8 cellular contexts compared by ENCODE assay signal in the genomic region with DNA sequence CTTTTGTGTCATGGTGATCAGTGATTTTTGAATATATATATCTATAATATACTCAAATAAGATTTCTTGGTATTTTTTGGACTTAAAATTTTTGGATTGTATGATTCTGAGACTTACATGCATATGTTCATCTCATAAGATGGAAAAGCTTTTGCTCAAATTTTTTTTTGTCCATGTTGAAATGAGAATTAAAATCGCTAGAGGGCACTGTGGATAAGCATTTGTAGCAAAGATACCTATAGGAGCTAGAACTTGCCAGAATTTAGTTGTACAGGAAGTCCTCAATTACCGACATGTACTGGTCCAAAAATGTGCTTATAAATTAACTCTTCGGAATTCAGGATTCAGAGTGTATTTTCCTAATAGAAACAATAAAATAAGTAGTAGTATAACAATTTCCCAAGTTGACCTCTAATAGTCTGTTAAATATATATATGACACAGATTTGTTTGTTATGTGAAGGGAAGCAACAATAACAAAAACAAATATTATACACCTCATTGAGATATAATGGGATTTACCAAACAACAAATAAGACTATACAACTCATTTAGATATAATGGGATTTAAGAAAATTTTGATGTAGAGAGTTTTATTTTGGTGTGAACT.
DNase-seq lines count a peak whose midpoint lies in the region; ATAC-seq and TF ChIP-seq lines count a peak whose summit lies in the region.

No MANE protein-coding gene starts in this region.

- H3K9me2 ChIP-seq in HCT116 (ENCODE audit: insufficient read depth) = no peaks in the 10 kb centered on the region

- H3K4me1 Mint-ChIP-seq in activated naive CD8-positive, alpha-beta T cell treated with anti-CD3 and anti-CD28 coated beads, Interleukin-2, amount 10 ng/mL, durations not matched to agents 7 days and 5 days = no peaks in the 10 kb centered on the region
- H3K4me1 Mint-ChIP-seq in activated naive CD8-positive, alpha-beta T cell treated with anti-CD3 and anti-CD28 coated beads for 36 hours = peaks cover 2% of the 10 kb centered on the region
- peaks cover 33% of the 10 kb centered on the region for H3K4me1 Mint-ChIP-seq in neural progenitor cell

- H3K4me3 Mint-ChIP-seq in activated naive CD8-positive, alpha-beta T cell treated with anti-CD3 and anti-CD28 coated beads, Interleukin-2, amount 10 ng/mL, durations not matched to agents 7 days and 5 days = no peak overlapping the region
- no peak overlapping the region for H3K4me3 Mint-ChIP-seq in activated naive CD8-positive, alpha-beta T cell treated with anti-CD3 and anti-CD28 coated beads for 36 hours
- no peak overlapping the region for H3K4me3 Mint-ChIP-seq in neural progenitor cell

- no peaks in the 10 kb centered on the region for H3K36me3 Mint-ChIP-seq in activated naive CD8-positive, alpha-beta T cell treated with anti-CD3 and anti-CD28 coated beads, Interleukin-2, amount 10 ng/mL, durations not matched to agents 7 days and 5 days
- H3K36me3 Mint-ChIP-seq in activated naive CD8-positive, alpha-beta T cell treated with anti-CD3 and anti-CD28 coated beads for 36 hours = no peaks in the 10 kb centered on the region
- no peaks in the 10 kb centered on the region for H3K36me3 Mint-ChIP-seq in neural progenitor cell

- H3K27me3 ChIP-seq in HCT116 (ENCODE audit: insufficient read depth, low read length) = no peaks in the 10 kb centered on the region
- no peaks in the 10 kb centered on the region for H3K27me3 ChIP-seq in esophagus muscularis mucosa
- H3K27me3 ChIP-seq in neural progenitor cell = no peaks in the 10 kb centered on the region

- 3% methylated on average over 3 of the region's 3 CpGs for WGBS in esophagus muscularis mucosa

- H3K9me3 Mint-ChIP-seq in activated naive CD8-positive, alpha-beta T cell treated with anti-CD3 and anti-CD28 coated beads, Interleukin-2, amount 10 ng/mL, durations not matched to agents 7 days and 5 days = no peaks in the 10 kb centered on the region
- no peaks in the 10 kb centered on the region for H3K9me3 Mint-ChIP-seq in activated naive CD8-positive, alpha-beta T cell treated with anti-CD3 and anti-CD28 coated beads for 36 hours
- H3K9me3 Mint-ChIP-seq in neural progenitor cell = no peaks in the 10 kb centered on the region

- H3K4me3 ChIP-seq in HCT116 (replicated peaks in 1 of 2; ENCODE audit: low read depth in 1 of 2, low read length in 2 of 2) (no peak overlapping the region), esophagus muscularis mucosa (no peak overlapping the region), neural progenitor cell (no peak overlapping the region)

- TF ChIP-seq POLR2A in HCT116 (IDR thresholded peaks at IDR 0.05; ENCODE audit: borderline replicate concordance, extremely low read depth, insufficient read depth, insufficient read length) (no peak), esophagus muscularis mucosa (IDR thresholded peaks at IDR 0.05; ENCODE audit: low read depth) (no peak)

- TF ChIP-seq CTCF in HCT116 (IDR thresholded peaks at IDR 0.05 in 2 of 3, conservative IDR thresholded peaks at IDR 0.05 in 1 of 3; ENCODE audit: borderline replicate concordance in 1 of 3, insufficient read depth in 1 of 3, low read depth in 2 of 3, low read length in 2 of 3) = peak; percentile 42 to 63 (median 53); a peak in 5 of 6 replicates
- peak; percentile 63 for TF ChIP-seq CTCF in LNCAP (IDR thresholded peaks at IDR 0.05)
- peak; percentile 41 to 52 (median 44) for TF ChIP-seq CTCF in esophagus muscularis mucosa (IDR thresholded peaks at IDR 0.05)
- TF ChIP-seq CTCF in neural progenitor cell (IDR thresholded peaks at IDR 0.05) = peak; percentile 73

- H3K27me3 Mint-ChIP-seq in activated naive CD8-positive, alpha-beta T cell treated with anti-CD3 and anti-CD28 coated beads, Interleukin-2, amount 10 ng/mL, durations not matched to agents 7 days and 5 days = no peaks in the 10 kb centered on the region
- H3K27me3 Mint-ChIP-seq in activated naive CD8-positive, alpha-beta T cell treated with anti-CD3 and anti-CD28 coated beads for 36 hours = no peaks in the 10 kb centered on the region
- peaks cover 2% of the 10 kb centered on the region for H3K27me3 Mint-ChIP-seq in neural progenitor cell (ENCODE audit: insufficient read depth, low read depth)

- intact Hi-C loops in HCT116 (cut with micrococcal nuclease) (loop anchor here (1.0 kb wide), 1 partner anchor 916 kb away; no protein-coding TSS in a partner anchor), esophagus muscularis mucosa (cut with DNase I) (no loop called here), posterior cingulate gyrus (cut with DNase I) (loop anchor here (2.0 to 5.0 kb wide), 2 partner anchors 862 to 915 kb away; partner anchors contain the start of gene NELL2)

- H3K27ac Mint-ChIP-seq in activated naive CD8-positive, alpha-beta T cell treated with anti-CD3 and anti-CD28 coated beads, Interleukin-2, amount 10 ng/mL, durations not matched to agents 7 days and 5 days = no peak overlapping the region
- H3K27ac Mint-ChIP-seq in activated naive CD8-positive, alpha-beta T cell treated with anti-CD3 and anti-CD28 coated beads for 36 hours = no peak overlapping the region
- H3K27ac Mint-ChIP-seq in neural progenitor cell = no peak overlapping the region

- no TSS peak for BruUV-seq in HCT116 (replicated peaks; lab: Mats Ljungman, UMichigan)

- POLR2A ChIA-PET in activated naive CD8-positive, alpha-beta T cell treated with anti-CD3 and anti-CD28 coated beads, Interleukin-2, amount 10 ng/mL, durations not matched to agents 7 days and 5 days (lab: Charles Lee) = no interaction called here
- POLR2A ChIA-PET in HCT116 (lab: Charles Lee) = no interaction called here

- H3K9ac ChIP-seq in HCT116 (ENCODE audit: low read length) = no peak overlapping the region
- no peak overlapping the region for H3K9ac ChIP-seq in neural progenitor cell

- H3K36me3 ChIP-seq in HCT116 (ENCODE audit: control insufficient read depth in 1 of 2, insufficient read depth in 2 of 2, low read length in 2 of 2) = no peaks in the 10 kb centered on the region
- no peaks in the 10 kb centered on the region for H3K36me3 ChIP-seq in esophagus muscularis mucosa
- H3K36me3 ChIP-seq in neural progenitor cell = no peaks in the 10 kb centered on the region

- no peak for DNase-seq in activated naive CD8-positive, alpha-beta T cell treated with anti-CD3 and anti-CD28 coated beads, Interleukin-2, amount 10 ng/mL, durations not matched to agents 7 days and 5 days
- DNase-seq in activated naive CD8-positive, alpha-beta T cell treated with anti-CD3 and anti-CD28 coated beads for 36 hours = no peak
- peak; percentile 34 for DNase-seq in HCT116 (ENCODE audit: low read depth, low spot score)
- DNase-seq in RPMI7951 (ENCODE audit: low read depth) = peak; percentile 50
- DNase-seq in esophagus muscularis mucosa (ENCODE audit: extremely low spot score) = no peak
- DNase-seq in neural progenitor cell (ENCODE audit: low spot score) = peak; percentile 65
- DNase-seq in posterior cingulate gyrus = no peak

- H3K9me3 ChIP-seq in HCT116 (ENCODE audit: control insufficient read depth in 1 of 2, insufficient read depth in 1 of 2, low read depth in 1 of 2, low read length in 2 of 2) = no peaks in the 10 kb centered on the region
- no peaks in the 10 kb centered on the region for H3K9me3 ChIP-seq in esophagus muscularis mucosa
- no peaks in the 10 kb centered on the region for H3K9me3 ChIP-seq in neural progenitor cell (ENCODE audit: low read depth)

- RAD21 ChIA-PET in HCT116 (lab: Charles Lee; ENCODE audit: low non-redundant PET in 1 of 2, low total read pairs in 2 of 2, uncharacterized antibody in 2 of 2, unreplicated experiment in 2 of 2) = interaction anchor here (0.6 to 0.9 kb wide), 5 partner anchors 449 to 1109 kb away, joined by 3 to 4 read pairs (median 3); no protein-coding TSS in a partner anchor

- no peaks in the 10 kb centered on the region for H3K79me2 ChIP-seq in HCT116 (ENCODE audit: insufficient read depth, low read length)
- no peaks in the 10 kb centered on the region for H3K79me2 ChIP-seq in neural progenitor cell (ENCODE audit: low read depth)

- H3K27ac ChIP-seq in HCT116 (ENCODE audit: low read depth, low read length) (no peak overlapping the region), esophagus muscularis mucosa (replicated peaks in 1 of 4) (no peak overlapping the region), neural progenitor cell (no peak overlapping the region)

- CTCF ChIA-PET in HCT116 (lab: Charles Lee) = interaction anchor here (0.6 to 2.2 kb wide), 19 partner anchors 10 to 1107 kb away, joined by 3 to 35 read pairs (median 4); no protein-coding TSS in a partner anchor

- peak; percentile 73 for TF ChIP-seq RAD21 in HCT116 (IDR thresholded peaks at IDR 0.05; ENCODE audit: low read depth)

- H3K4me2 ChIP-seq in HCT116 (ENCODE audit: low read length) = no peak overlapping the region
- H3K4me2 ChIP-seq in neural progenitor cell = no peak overlapping the region

- peak; percentile 74 for ATAC-seq in activated naive CD8-positive, alpha-beta T cell treated with anti-CD3 and anti-CD28 coated beads, Interleukin-2, amount 10 ng/mL, durations not matched to agents 7 days and 5 days (ENCODE audit: low read depth)
- peak; percentile 54 for ATAC-seq in HCT116

- H2AFZ ChIP-seq in HCT116 (ENCODE audit: low read depth, low read length, poor library complexity, severe bottlenecking) = no peak overlapping the region
- H2AFZ ChIP-seq in neural progenitor cell (replicated peaks) = no peak overlapping the region

- no peak for TF ChIP-seq EP300 in esophagus muscularis mucosa (IDR thresholded peaks at IDR 0.05)

- no peaks in the 10 kb centered on the region for H3K4me1 ChIP-seq in HCT116 (ENCODE audit: control insufficient read depth in 1 of 2, insufficient read depth in 2 of 2, low read length in 2 of 2)
- no peaks in the 10 kb centered on the region for H3K4me1 ChIP-seq in esophagus muscularis mucosa
- H3K4me1 ChIP-seq in neural progenitor cell = peaks cover 29% of the 10 kb centered on the region

- peaks cover 5% of the 10 kb centered on the region for H3F3A ChIP-seq in neural progenitor cell (ENCODE audit: low read depth)

- H4K20me1 ChIP-seq in HCT116 (ENCODE audit: insufficient read depth) (no peaks in the 10 kb centered on the region), neural progenitor cell (ENCODE audit: low read depth) (no peaks in the 10 kb centered on the region)

TF ChIP-seq in HCT116, 20 proteins besides CTCF, POLR2A, EP300 and RAD21:
- TF ChIP-seq SP1 (IDR thresholded peaks at IDR 0.05; ENCODE audit: low read depth) (no peak), ZNF274 (IDR thresholded peaks at IDR 0.05; ENCODE audit: low read depth, low read length) (no peak), ZFX (IDR thresholded peaks at IDR 0.05) (no peak), EZH2phosphoT487 (IDR thresholded peaks at IDR 0.05; ENCODE audit: borderline replicate concordance) (no peak), SRF (IDR thresholded peaks at IDR 0.05; ENCODE audit: low read depth) (no peak), EZH2 (IDR thresholded peaks at IDR 0.05) (no peak), CEBPB (IDR thresholded peaks at IDR 0.05; ENCODE audit: low read depth) (no peak)
TF ChIP-seq in HCT116: peak in this region for 0.

Comparison
In these comparisons a context has a peak if more than half of its experiments do, and no peak if none do; other contexts are left out.
1. DNase-seq: peak in HCT116 (single experiment), RPMI7951 (single experiment) and neural progenitor cell (single experiment); none in activated naive CD8-positive, alpha-beta T cell treated with anti-CD3 and anti-CD28 coated beads, Interleukin-2, amount 10 ng/mL, durations not matched to agents 7 days and 5 days (single experiment), activated naive CD8-positive, alpha-beta T cell treated with anti-CD3 and anti-CD28 coated beads for 36 hours (single experiment), esophagus muscularis mucosa (single experiment) and posterior cingulate gyrus (0 of 10).
2. Peak in every context shown above with its lines, with median percentiles within 50 percentile points of each other: CTCF ChIP-seq.